In the genomic region with DNA sequence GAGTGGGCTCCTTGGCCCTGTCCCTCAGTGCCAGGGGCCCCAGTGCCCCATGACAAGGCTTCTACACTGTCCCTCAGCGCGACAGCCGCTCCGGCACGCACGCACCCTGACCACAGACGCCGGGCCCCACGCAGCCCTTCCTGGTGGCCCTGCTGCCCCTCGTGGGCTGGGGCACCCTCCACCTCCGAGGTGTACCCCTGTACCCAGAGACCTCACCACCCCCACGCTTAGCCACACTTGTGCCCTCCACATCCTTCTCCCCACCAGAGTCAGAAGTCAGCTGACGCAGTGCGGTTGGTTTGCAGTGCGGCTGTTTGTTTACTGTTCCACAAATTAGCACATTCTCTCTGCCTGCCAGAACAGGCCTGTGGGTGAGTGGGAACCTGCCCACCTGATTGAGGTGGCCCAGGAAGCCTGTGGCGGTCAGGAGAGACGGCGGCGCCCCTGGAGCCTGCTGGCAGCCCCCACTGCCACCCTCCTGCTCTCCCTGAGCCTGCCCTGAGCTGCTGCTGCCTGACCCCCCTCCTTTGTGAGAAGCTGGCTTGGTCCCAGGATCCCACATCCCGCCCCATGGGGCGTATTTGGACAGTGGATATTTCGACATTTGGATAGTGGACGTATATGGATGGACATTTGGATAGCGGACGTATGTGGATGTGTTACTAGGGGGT, we compare ENCODE assay signal across 2 cellular contexts.
TF ChIP-seq lines count a peak whose summit lies in the region.

No MANE protein-coding gene starts in this region.

TF ChIP-seq in IMR-90, 13 proteins besides CTCF, POLR2A, EP300 and RAD21:
- no peak for TF ChIP-seq NFE2L2 (IDR thresholded peaks at IDR 0.05; ENCODE audit: low read depth, low read length)
- no peak for TF ChIP-seq RCOR1 (IDR thresholded peaks at IDR 0.05; ENCODE audit: insufficient replicate concordance, low read length)
- TF ChIP-seq RFX5 (IDR thresholded peaks at IDR 0.05; ENCODE audit: low read depth, low read length) = no peak
- no peak for TF ChIP-seq MAFK (IDR thresholded peaks at IDR 0.05; ENCODE audit: low read depth, low read length)
- TF ChIP-seq, protein P1, sequence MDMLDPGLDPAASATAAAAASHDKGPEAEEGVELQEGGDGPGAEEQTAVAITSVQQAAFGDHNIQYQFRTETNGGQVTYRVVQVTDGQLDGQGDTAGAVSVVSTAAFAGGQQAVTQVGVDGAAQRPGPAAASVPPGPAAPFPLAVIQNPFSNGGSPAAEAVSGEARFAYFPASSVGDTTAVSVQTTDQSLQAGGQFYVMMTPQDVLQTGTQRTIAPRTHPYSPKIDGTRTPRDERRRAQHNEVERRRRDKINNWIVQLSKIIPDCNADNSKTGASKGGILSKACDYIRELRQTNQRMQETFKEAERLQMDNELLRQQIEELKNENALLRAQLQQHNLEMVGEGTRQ (IDR thresholded peaks at IDR 0.05; ENCODE audit: low read depth, low read length) = no peak
- no peak for TF ChIP-seq SMC3 (IDR thresholded peaks at IDR 0.05; ENCODE audit: low read depth, low read length)
- no peak for TF ChIP-seq MXI1 (IDR thresholded peaks at IDR 0.05; ENCODE audit: borderline replicate concordance, low read depth, low read length)
- no peak for TF ChIP-seq MAZ (IDR thresholded peaks at IDR 0.05; ENCODE audit: borderline replicate concordance, low read depth, low read length)

TF ChIP-seq in K562, 482 proteins besides CTCF, POLR2A, EP300 and RAD21:
- TF ChIP-seq NCOA2 (IDR thresholded peaks at IDR 0.05; ENCODE audit: partially characterized antibody in 2 of 2) (no peak), POLR2G (IDR thresholded peaks at IDR 0.05; ENCODE audit: low read depth, low read length) (peak; percentile 42; the same call in 1 of the 2 replicates)
